In genomic region chr2:43387092-43388062, GRCh38 we compare ENCODE assay signal across 9 cellular contexts.
DNase-seq lines count a peak whose midpoint lies in the region; ATAC-seq, FAIRE-seq and TF ChIP-seq lines count a peak whose summit lies in the region.
"Had no signal": no experiment of that assay in that cellular context is flagged by ENCODE, and none has a peak within 500 bp of the region (broad histone marks: within the 10 kb centered on the region; RNA-seq: fewer than 3 reads in every experiment).

No MANE protein-coding gene starts in this region.

- H3K4me3 Mint-ChIP-seq in activated naive CD8-positive, alpha-beta T cell: no peak overlapping the region

- 86 to 90% methylated on average over 7 of the region's 7 CpGs for WGBS in pancreas, 2 donors

- H3K27ac ChIP-seq in pancreas: no peak overlapping the region

- H3K27me3 ChIP-seq in pancreas: no peaks in the 10 kb centered on the region

- no peaks in the 10 kb centered on the region for H3K9me3 ChIP-seq in pancreas

- peak overlapping the region; percentile 70 for H3K27ac Mint-ChIP-seq in activated naive CD8-positive, alpha-beta T cell

- H3K4me3 ChIP-seq in skeletal muscle cell (ENCODE audit: low read depth, low read length) (no peak overlapping the region), pancreas (no peak overlapping the region)

- intact Hi-C loops in pancreas (cut with DNase I) (no loop called here), left cardiac atrium (cut with DNase I) (no loop called here), posterior vena cava (cut with DNase I) (no loop called here)

- no peaks in the 10 kb centered on the region for H3K27me3 Mint-ChIP-seq in activated naive CD8-positive, alpha-beta T cell

- no peak for TF ChIP-seq CTCF in pancreas (IDR thresholded peaks at IDR 0.05)

- DNase-seq in skeletal muscle cell (ENCODE audit: low read depth): peak; percentile 47
- no peak for DNase-seq in pancreas
- DNase-seq in left cardiac atrium: no peak
- DNase-seq in islet precursor cell: no peak
- no peak for DNase-seq in posterior vena cava (ENCODE audit: low spot score)

- peaks cover 31% of the 10 kb centered on the region for H3K4me1 Mint-ChIP-seq in activated naive CD8-positive, alpha-beta T cell (ENCODE audit: low read depth)

- FAIRE-seq in pancreas (lab: Jason Lieb, UNC): no peak

- H3K36me3 Mint-ChIP-seq in activated naive CD8-positive, alpha-beta T cell: peaks cover 8% of the 10 kb centered on the region

- ATAC-seq in GM18909 (IDR thresholded peaks at IDR 0.05; ENCODE audit: poor library complexity, unreplicated experiment): peak; percentile 82
- peak; percentile 82 for ATAC-seq in HG02885 (IDR thresholded peaks at IDR 0.05; ENCODE audit: poor library complexity, unreplicated experiment)
- ATAC-seq in pancreas: no peak
- ATAC-seq in left cardiac atrium: no peak
- ATAC-seq: Panc1 had no signal

- no peaks in the 10 kb centered on the region for H3K9me3 Mint-ChIP-seq in activated naive CD8-positive, alpha-beta T cell (ENCODE audit: low read depth)

- no peaks in the 10 kb centered on the region for H3K36me3 ChIP-seq in pancreas

- no peaks in the 10 kb centered on the region for H3K4me1 ChIP-seq in pancreas

Comparison
In these comparisons a context has a peak if more than half of its experiments do, and no peak if none do; other contexts are left out.
1. ATAC-seq: peak in GM18909 (single experiment) and HG02885 (single experiment); none in pancreas (0 of 4) and left cardiac atrium (0 of 2).